ENCODE assay signal across 1 cellular context in the genomic region with DNA sequence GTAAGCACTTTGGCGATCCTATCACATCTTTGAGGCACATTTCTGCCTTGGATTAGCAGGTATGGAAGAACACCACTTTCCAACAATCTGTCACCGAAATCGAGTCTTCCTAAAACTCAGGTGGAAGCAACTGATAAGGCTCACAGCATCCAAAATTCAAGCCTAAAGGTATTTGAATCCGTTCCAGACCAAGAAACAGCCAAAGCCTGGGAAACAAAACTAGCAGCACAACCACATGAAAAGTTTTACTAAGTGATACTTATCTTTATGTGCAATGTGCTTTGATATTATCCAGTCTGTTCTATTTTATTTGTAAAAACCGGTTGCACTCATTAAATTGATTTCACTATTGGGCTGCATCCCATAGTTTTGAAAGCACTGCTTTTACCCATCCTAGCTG.
TF ChIP-seq lines count a peak whose summit lies in the region.

No MANE protein-coding gene starts in this region.

TF ChIP-seq in SK-N-SH treated with all-trans-retinoic acid at 6 μM for 48 hours, 23 proteins besides CTCF, POLR2A, EP300 and RAD21 (continued from another document):
- TF ChIP-seq, protein P1, sequence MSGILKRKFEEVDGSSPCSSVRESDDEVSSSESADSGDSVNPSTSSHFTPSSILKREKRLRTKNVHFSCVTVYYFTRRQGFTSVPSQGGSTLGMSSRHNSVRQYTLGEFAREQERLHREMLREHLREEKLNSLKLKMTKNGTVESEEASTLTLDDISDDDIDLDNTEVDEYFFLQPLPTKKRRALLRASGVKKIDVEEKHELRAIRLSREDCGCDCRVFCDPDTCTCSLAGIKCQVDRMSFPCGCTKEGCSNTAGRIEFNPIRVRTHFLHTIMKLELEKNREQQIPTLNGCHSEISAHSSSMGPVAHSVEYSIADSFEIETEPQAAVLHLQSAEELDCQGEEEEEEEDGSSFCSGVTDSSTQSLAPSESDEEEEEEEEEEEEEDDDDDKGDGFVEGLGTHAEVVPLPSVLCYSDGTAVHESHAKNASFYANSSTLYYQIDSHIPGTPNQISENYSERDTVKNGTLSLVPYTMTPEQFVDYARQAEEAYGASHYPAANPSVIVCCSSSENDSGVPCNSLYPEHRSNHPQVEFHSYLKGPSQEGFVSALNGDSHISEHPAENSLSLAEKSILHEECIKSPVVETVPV (CRISPR knock-in tag; IDR thresholded peaks at IDR 0.05), result no peak
- no peak for TF ChIP-seq PATZ1 (CRISPR knock-in tag; IDR thresholded peaks at IDR 0.05; ENCODE audit: borderline replicate concordance)
- TF ChIP-seq, protein P2, sequence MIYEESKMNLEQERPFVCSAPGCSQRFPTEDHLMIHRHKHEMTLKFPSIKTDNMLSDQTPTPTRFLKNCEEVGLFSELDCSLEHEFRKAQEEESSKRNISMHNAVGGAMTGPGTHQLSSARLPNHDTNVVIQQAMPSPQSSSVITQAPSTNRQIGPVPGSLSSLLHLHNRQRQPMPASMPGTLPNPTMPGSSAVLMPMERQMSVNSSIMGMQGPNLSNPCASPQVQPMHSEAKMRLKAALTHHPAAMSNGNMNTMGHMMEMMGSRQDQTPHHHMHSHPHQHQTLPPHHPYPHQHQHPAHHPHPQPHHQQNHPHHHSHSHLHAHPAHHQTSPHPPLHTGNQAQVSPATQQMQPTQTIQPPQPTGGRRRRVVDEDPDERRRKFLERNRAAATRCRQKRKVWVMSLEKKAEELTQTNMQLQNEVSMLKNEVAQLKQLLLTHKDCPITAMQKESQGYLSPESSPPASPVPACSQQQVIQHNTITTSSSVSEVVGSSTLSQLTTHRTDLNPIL (CRISPR knock-in tag; IDR thresholded peaks at IDR 0.05; ENCODE audit: low read depth), result no peak
- no peak for TF ChIP-seq ZC3H10 (CRISPR knock-in tag; IDR thresholded peaks at IDR 0.05)
